Comparison of ENCODE assay signal across 24 cellular contexts in genomic region chr5:73256462-73257260, GRCh38.
DNase-seq lines count a peak whose midpoint lies in the region; ATAC-seq and TF ChIP-seq lines count a peak whose summit lies in the region.
"Had no signal": no experiment of that assay in that cellular context is flagged by ENCODE, and none has a peak within 500 bp of the region (broad histone marks: within the 10 kb centered on the region; RNA-seq: fewer than 3 reads in every experiment).

No MANE protein-coding gene starts in this region.

- H3K9me3 Mint-ChIP-seq in CD4-positive, alpha-beta memory T cell = peaks cover 0 to 9% (median 2%) of the 10 kb centered on the region in 8 donors
- no peaks in the 10 kb centered on the region for H3K9me3 Mint-ChIP-seq in activated naive CD4-positive, alpha-beta T cell treated with anti-CD3 and anti-CD28 coated beads, Interleukin-2, amount 50 U/mL, for 72 hours
- H3K9me3 Mint-ChIP-seq: effector memory CD8-positive, alpha-beta T cell; natural killer cell treated with Interleukin-12 subunit alpha and Interleukin-12 subunit beta and Interleukin-15 and Interleukin-18, amount 100 ng/mL, for 72 hours; stimulated activated effector memory CD8-positive, alpha-beta T cell treated with anti-CD3 and anti-CD28 coated beads, Interleukin-12 subunit alpha, Interleukin-12 subunit beta, amount 100 ng/mL, for 72 hours had no signal

- H3K4me3 Mint-ChIP-seq in CD4-positive, alpha-beta memory T cell = no peak overlapping the region
- H3K4me3 Mint-ChIP-seq: activated naive CD8-positive, alpha-beta T cell; effector memory CD8-positive, alpha-beta T cell; natural killer cell treated with Interleukin-12 subunit alpha and Interleukin-12 subunit beta and Interleukin-15 and Interleukin-18, amount 100 ng/mL, for 72 hours; stimulated activated effector memory CD8-positive, alpha-beta T cell treated with anti-CD3 and anti-CD28 coated beads, Interleukin-12 subunit alpha, Interleukin-12 subunit beta, amount 100 ng/mL, for 72 hours had no signal

- no peaks in the 10 kb centered on the region for H3K9me3 ChIP-seq in CD4-positive, alpha-beta memory T cell (ENCODE audit: control insufficient read depth in 1 of 2, low read length in 2 of 2)
- H3K9me3 ChIP-seq: BLaER1, colonic mucosa had no signal

- H3K36me3 ChIP-seq in CD4-positive, alpha-beta memory T cell (ENCODE audit: insufficient read depth, low read length) = no peaks in the 10 kb centered on the region
- H3K36me3 ChIP-seq: BLaER1, cardiac muscle cell, colonic mucosa, tibial nerve had no signal

- POLR2A ChIA-PET in CD4-positive, alpha-beta memory T cell (lab: Charles Lee; ENCODE audit: partially characterized antibody) = no interaction called here

- TF ChIP-seq CTCF in epithelial cell of esophagus (IDR thresholded peaks at IDR 0.05; ENCODE audit: insufficient read depth, low read depth, low read length, missing control alignments) = no peak

- no peaks in the 10 kb centered on the region for H3K4me1 Mint-ChIP-seq in CD4-positive, alpha-beta memory T cell
- H3K4me1 Mint-ChIP-seq: stimulated activated effector memory CD8-positive, alpha-beta T cell treated with anti-CD3 and anti-CD28 coated beads, Interleukin-12 subunit alpha, Interleukin-12 subunit beta, amount 100 ng/mL, for 72 hours had no signal

- peak; percentile 62 for DNase-seq in HPDE6-E6E7 (ENCODE audit: extremely low spot score)
- peak; percentile 38 for DNase-seq in RPMI7951 (ENCODE audit: low read depth)
- peak; percentile 95 for DNase-seq in epithelial cell of esophagus (ENCODE audit: low read depth)
- peak; percentile 13 for DNase-seq in ureter (ENCODE audit: low spot score)
- DNase-seq in CD4-positive, alpha-beta memory T cell = no peak
- no peak for DNase-seq in DMS 273 (lab: John Stamatoyannopoulos, UW; ENCODE audit: unreplicated experiment)
- no peak for DNase-seq in activated naive CD4-positive, alpha-beta T cell treated with anti-CD3 and anti-CD28 coated beads, Interleukin-2, amount 50 U/mL, for 72 hours (ENCODE audit: low spot score in 2 of 2)
- DNase-seq: activated CD4-positive, alpha-beta T cell treated with anti-CD3 and anti-CD28 coated beads for 4 hours; anterior cingulate cortex; colonic mucosa; effector memory CD8-positive, alpha-beta T cell; left colon; NCI-H1105; NCI-H187; NCI-H2171; T-helper 2 cell had no signal

- H3K4me3 ChIP-seq in epithelial cell of esophagus (ENCODE audit: low read length) = no peak overlapping the region
- H3K4me3 ChIP-seq in CD4-positive, alpha-beta memory T cell (ENCODE audit: low read length in 2 of 2) = no peak overlapping the region
- H3K4me3 ChIP-seq: BLaER1, cardiac muscle cell, colonic mucosa, hepatocyte, SK-N-MC, tibial nerve had no signal

- no peak for ATAC-seq in activated naive CD4-positive, alpha-beta T cell treated with anti-CD3 and anti-CD28 coated beads, Interleukin-2, amount 50 U/mL, for 72 hours
- ATAC-seq: effector memory CD8-positive, alpha-beta T cell; left colon; natural killer cell treated with Interleukin-12 subunit alpha and Interleukin-12 subunit beta and Interleukin-15 and Interleukin-18, amount 100 ng/mL, for 72 hours; stimulated activated effector memory CD8-positive, alpha-beta T cell treated with anti-CD3 and anti-CD28 coated beads, Interleukin-12 subunit alpha, Interleukin-12 subunit beta, amount 100 ng/mL, for 72 hours had no signal

- H3K27me3 Mint-ChIP-seq in CD4-positive, alpha-beta memory T cell = peaks cover 41% of the 10 kb centered on the region in 2 donors

- intact Hi-C loops in CD4-positive, alpha-beta memory T cell (cut with micrococcal nuclease) = no loop called here

- peaks cover 5% of the 10 kb centered on the region for H3K27me3 ChIP-seq in CD4-positive, alpha-beta memory T cell (ENCODE audit: insufficient read depth, low read length)
- H3K27me3 ChIP-seq: BLaER1, cardiac muscle cell, colonic mucosa, hepatocyte, tibial nerve had no signal

- CTCF ChIA-PET in CD4-positive, alpha-beta memory T cell (lab: Charles Lee; ENCODE audit: partially characterized antibody) = no interaction called here

- no peak overlapping the region for H3K27ac Mint-ChIP-seq in CD4-positive, alpha-beta memory T cell
- no peak overlapping the region for H3K27ac Mint-ChIP-seq in activated naive CD4-positive, alpha-beta T cell treated with anti-CD3 and anti-CD28 coated beads, Interleukin-2, amount 50 U/mL, for 72 hours
- H3K27ac Mint-ChIP-seq: activated naive CD8-positive, alpha-beta T cell; effector memory CD8-positive, alpha-beta T cell; natural killer cell treated with Interleukin-12 subunit alpha and Interleukin-12 subunit beta and Interleukin-15 and Interleukin-18, amount 100 ng/mL, for 72 hours; stimulated activated effector memory CD8-positive, alpha-beta T cell treated with anti-CD3 and anti-CD28 coated beads, Interleukin-12 subunit alpha, Interleukin-12 subunit beta, amount 100 ng/mL, for 72 hours had no signal

- H3K27ac ChIP-seq in CD4-positive, alpha-beta memory T cell (ENCODE audit: low read depth, low read length) = no peak overlapping the region
- H3K27ac ChIP-seq: BLaER1, cardiac muscle cell, colonic mucosa, hepatocyte, SK-N-MC, tibial nerve had no signal

- no peaks in the 10 kb centered on the region for H3K36me3 Mint-ChIP-seq in CD4-positive, alpha-beta memory T cell
- peaks cover 0 to 15% of the 10 kb centered on the region in 2 donors for H3K36me3 Mint-ChIP-seq in activated naive CD4-positive, alpha-beta T cell treated with anti-CD3 and anti-CD28 coated beads, Interleukin-2, amount 50 U/mL, for 72 hours
- H3K36me3 Mint-ChIP-seq: activated naive CD8-positive, alpha-beta T cell; natural killer cell treated with Interleukin-12 subunit alpha and Interleukin-12 subunit beta and Interleukin-15 and Interleukin-18, amount 100 ng/mL, for 72 hours; stimulated activated effector memory CD8-positive, alpha-beta T cell treated with anti-CD3 and anti-CD28 coated beads, Interleukin-12 subunit alpha, Interleukin-12 subunit beta, amount 100 ng/mL, for 72 hours had no signal

- H3K4me1 ChIP-seq in CD4-positive, alpha-beta memory T cell (ENCODE audit: insufficient read depth, low read length) = no peaks in the 10 kb centered on the region
- H3K4me1 ChIP-seq: BLaER1, colonic mucosa had no signal

Comparison
In these comparisons a context has a peak if more than half of its experiments do, and no peak if none do; other contexts are left out.
1. DNase-seq: peak in HPDE6-E6E7 (single experiment), RPMI7951 (single experiment), epithelial cell of esophagus (single experiment) and ureter (single experiment); none in CD4-positive, alpha-beta memory T cell (0 of 5), DMS 273 (single experiment) and activated naive CD4-positive, alpha-beta T cell treated with anti-CD3 and anti-CD28 coated beads, Interleukin-2, amount 50 U/mL, for 72 hours (0 of 2).